8 cellular contexts compared by ENCODE assay signal in genomic region chr11:58923300-58923788, GRCh38. TPM values are rescaled to one million over a fixed set of nuclear protein-coding genes. Genes with fewer than 3 reads are reported as not detected.
DNase-seq lines count a peak whose midpoint lies in the region; ATAC-seq and TF ChIP-seq lines count a peak whose summit lies in the region.

No MANE protein-coding gene starts in this region.

- intact Hi-C loops in heart right ventricle (cut with DNase I) (no loop called here), Right ventricle myocardium superior (cut with DNase I) (no loop called here), gastrocnemius medialis (cut with DNase I; ENCODE audit: low total_unique reads) (no loop called here)
- intact Hi-C loops in activated CD8-positive, alpha-beta T cell treated with anti-CD3 and anti-CD28 coated beads for 36 hours (cut with micrococcal nuclease), result no loop called here

- no peak overlapping the region for H3K27ac Mint-ChIP-seq in activated CD8-positive, alpha-beta T cell treated with anti-CD3 and anti-CD28 coated beads for 36 hours

- H3K27me3 ChIP-seq in heart right ventricle (peaks cover 0 to 23% (median 11%) of the 10 kb centered on the region in 7 donors), HUES6 (ENCODE audit: control insufficient read depth, insufficient read depth, low read length) (no peaks in the 10 kb centered on the region), gastrocnemius medialis (peaks cover 0 to 4% (median 0%) of the 10 kb centered on the region in 3 donors)

- peaks cover under 1% of the 10 kb centered on the region for H3K9me3 Mint-ChIP-seq in activated CD8-positive, alpha-beta T cell treated with anti-CD3 and anti-CD28 coated beads for 36 hours

- ATAC-seq in heart right ventricle, result no peak
- no peak for ATAC-seq in Right ventricle myocardium superior (ENCODE audit: poor library complexity)
- ATAC-seq in GM21576 (IDR thresholded peaks at IDR 0.05; ENCODE audit: unreplicated experiment), result peak; percentile 91
- peak; percentile 85 for ATAC-seq in activated CD8-positive, alpha-beta T cell treated with anti-CD3 and anti-CD28 coated beads for 36 hours
- no peak for ATAC-seq in gastrocnemius medialis

- DNase-seq in heart right ventricle, result no peak
- no peak for DNase-seq in Right ventricle myocardium superior
- DNase-seq in activated CD8-positive, alpha-beta T cell treated with anti-CD3 and anti-CD28 coated beads for 36 hours, result peak; percentile 25
- peak; percentile 81 for DNase-seq in islet precursor cell
- DNase-seq in effector CD4-positive, alpha-beta T cell, result no peak
- no peak for DNase-seq in gastrocnemius medialis

- H3K4me1 Mint-ChIP-seq in activated CD8-positive, alpha-beta T cell treated with anti-CD3 and anti-CD28 coated beads for 36 hours (ENCODE audit: low read depth), result peaks cover 19% of the 10 kb centered on the region

- no peak overlapping the region for H3K9ac ChIP-seq in HUES6 (ENCODE audit: low read length)

- in situ Hi-C loops in gastrocnemius medialis (cut with MboI; ENCODE audit: low sequenced_read_pairs in 4 of 4), result no loop called here

- H3K27ac ChIP-seq in heart right ventricle, result no peak overlapping the region
- no peak overlapping the region for H3K27ac ChIP-seq in HUES6 (ENCODE audit: low read depth, low read length)
- H3K27ac ChIP-seq in gastrocnemius medialis, result no peak overlapping the region

- peaks cover 0 to 18% (median 0%) of the 10 kb centered on the region in 9 donors for H3K4me1 ChIP-seq in heart right ventricle
- H3K4me1 ChIP-seq in HUES6 (ENCODE audit: control insufficient read depth, insufficient read depth, low read length), result peaks cover 27% of the 10 kb centered on the region
- no peaks in the 10 kb centered on the region for H3K4me1 ChIP-seq in gastrocnemius medialis

- TF ChIP-seq CTCF in heart right ventricle (IDR thresholded peaks at IDR 0.05) (peak in 5 of 9 donors; percentile 20 to 39 (median 23)), gastrocnemius medialis (IDR thresholded peaks at IDR 0.05 in 4 of 5, conservative IDR thresholded peaks at IDR 0.05 in 1 of 5) (no peak)
- peak; percentile 32 for TF ChIP-seq CTCF in activated CD8-positive, alpha-beta T cell treated with anti-CD3 and anti-CD28 coated beads for 36 hours (IDR thresholded peaks at IDR 0.05)

- TF ChIP-seq POLR2A in gastrocnemius medialis (IDR thresholded peaks at IDR 0.05), result no peak

- H3K36me3 Mint-ChIP-seq in activated CD8-positive, alpha-beta T cell treated with anti-CD3 and anti-CD28 coated beads for 36 hours (ENCODE audit: low read depth), result no peaks in the 10 kb centered on the region

- H3K27me3 Mint-ChIP-seq in activated CD8-positive, alpha-beta T cell treated with anti-CD3 and anti-CD28 coated beads for 36 hours, result peaks cover 1% of the 10 kb centered on the region

- CTCF ChIA-PET in activated CD8-positive, alpha-beta T cell treated with anti-CD3 and anti-CD28 coated beads for 36 hours (lab: Charles Lee), result interaction anchor here (1.4 kb wide), 1 partner anchor 106 kb away, joined by 3 read pairs; no protein-coding TSS in a partner anchor

- H3K4me3 ChIP-seq in heart right ventricle, result no peak overlapping the region
- peak overlapping the region; percentile 42 for H3K4me3 ChIP-seq in HUES6 (ENCODE audit: low read depth, low read length)
- no peak overlapping the region for H3K4me3 ChIP-seq in gastrocnemius medialis

- no peaks in the 10 kb centered on the region for H3K36me3 ChIP-seq in heart right ventricle
- no peaks in the 10 kb centered on the region for H3K36me3 ChIP-seq in HUES6 (ENCODE audit: control insufficient read depth, insufficient read depth, low read length)
- no peaks in the 10 kb centered on the region for H3K36me3 ChIP-seq in gastrocnemius medialis

- no peak overlapping the region for H3K4me3 Mint-ChIP-seq in activated CD8-positive, alpha-beta T cell treated with anti-CD3 and anti-CD28 coated beads for 36 hours

- peaks cover 0 to 4% (median 0%) of the 10 kb centered on the region in 11 donors for H3K9me3 ChIP-seq in heart right ventricle
- peaks cover 3% of the 10 kb centered on the region; the same call in 1 of the 2 replicates for H3K9me3 ChIP-seq in HUES6 (ENCODE audit: control insufficient read depth, insufficient read depth, low read depth, low read length)
- no peaks in the 10 kb centered on the region for H3K9me3 ChIP-seq in gastrocnemius medialis

- 1 to 6% methylated on average over 5 of the region's 5 CpGs for WGBS in heart right ventricle, 2 donors

- POLR2A ChIA-PET in activated CD8-positive, alpha-beta T cell treated with anti-CD3 and anti-CD28 coated beads for 36 hours (lab: Charles Lee), result no interaction called here

RNA-seq across cellular contexts. Expression of gene GLYATL1, which starts 15.9 kb away (rescaled TPM):
- total RNA-seq in heart right ventricle (not detected), Right ventricle myocardium superior (not detected), gastrocnemius medialis (1 to 10 TPM in 1 of 4 donors, under 1 TPM in 1, not detected in 2; 0.94 to 1.2 TPM)
- polyA plus RNA-seq in heart right ventricle, result under 1 TPM in 1 of 2 donors, not detected in 1; 0.06 TPM
- under 1 TPM in 1 of 2 experiments, not detected in 1; 0.18 TPM for total RNA-seq in activated CD8-positive, alpha-beta T cell treated with anti-CD3 and anti-CD28 coated beads for 36 hours

Comparison
In these comparisons a context has a peak if more than half of its experiments do, and no peak if none do; other contexts are left out.
1. ATAC-seq: peak in GM21576 (single experiment) and activated CD8-positive, alpha-beta T cell treated with anti-CD3 and anti-CD28 coated beads for 36 hours (single experiment); none in heart right ventricle (0 of 8), Right ventricle myocardium superior (single experiment) and gastrocnemius medialis (0 of 2).
2. DNase-seq: peak in activated CD8-positive, alpha-beta T cell treated with anti-CD3 and anti-CD28 coated beads for 36 hours (single experiment) and islet precursor cell (single experiment); none in heart right ventricle (0 of 2), Right ventricle myocardium superior (single experiment), effector CD4-positive, alpha-beta T cell (single experiment) and gastrocnemius medialis (0 of 2).
3. CTCF ChIP-seq: peak in heart right ventricle (5 of 9) and activated CD8-positive, alpha-beta T cell treated with anti-CD3 and anti-CD28 coated beads for 36 hours (single experiment); none in gastrocnemius medialis (0 of 5).